28 cellular contexts compared by ENCODE assay signal in the genomic region with DNA sequence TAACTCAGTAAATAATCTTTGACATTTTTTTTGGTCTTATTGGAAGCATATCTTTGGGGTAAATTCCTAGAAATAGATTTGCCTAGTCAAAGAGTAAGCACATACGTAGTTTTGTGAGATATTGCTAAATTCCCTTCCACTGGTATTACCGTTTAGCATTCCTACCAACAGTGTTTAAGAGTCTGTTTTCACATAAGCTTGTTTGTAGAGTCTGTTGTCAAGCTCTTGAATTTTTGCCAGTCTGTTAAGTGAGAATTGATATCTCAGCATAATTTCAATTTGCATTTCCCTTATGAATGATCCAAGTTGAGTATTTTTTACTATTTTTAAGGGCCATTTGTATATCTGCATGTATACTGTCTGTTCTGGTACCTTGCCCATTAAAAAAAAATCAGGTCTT. TPM values are rescaled to one million over a fixed set of nuclear protein-coding genes. Genes with fewer than 3 reads are reported as not detected.
"Had no signal": no experiment of that assay in that cellular context is flagged by ENCODE, and none has a peak within 500 bp of the region (broad histone marks: within the 10 kb centered on the region; RNA-seq: fewer than 3 reads in every experiment).

No MANE protein-coding gene starts in this region.

- H3K27me3 Mint-ChIP-seq: activated B cell treated with CpG ODN at 0.5 μM for 24 hours; activated naive CD8-positive, alpha-beta T cell treated with anti-CD3 and anti-CD28 coated beads, Interleukin-2, amount 50 U/mL, for 24 hours; dendritic cell treated with granulocyte-macrophage colony-stimulating factor and Interleukin-4, amounts not matched to agents 40 ng/mL and 50 ng/mL, for 4 days; stimulated activated naive CD8-positive, alpha-beta T cell treated with anti-CD3 and anti-CD28 coated beads, Interleukin-15, Interleukin-2, amounts not matched to agents 100 ng/mL and 50 ng/mL, for 24 hours had no signal

- ATAC-seq: activated naive CD8-positive, alpha-beta T cell treated with anti-CD3 and anti-CD28 coated beads, Interleukin-2, amount 50 U/mL, for 24 hours; left ventricle myocardium superior; natural killer cell; psoas muscle had no signal

- H3K4me3 Mint-ChIP-seq: activated B cell treated with CpG ODN at 0.5 μM for 24 hours; activated naive CD8-positive, alpha-beta T cell treated with anti-CD3 and anti-CD28 coated beads, Interleukin-2, amount 50 U/mL, for 24 hours; dendritic cell treated with granulocyte-macrophage colony-stimulating factor and Interleukin-4, amounts not matched to agents 40 ng/mL and 50 ng/mL, for 4 days; natural killer cell; stimulated activated naive CD8-positive, alpha-beta T cell treated with anti-CD3 and anti-CD28 coated beads, Interleukin-15, Interleukin-2, amounts not matched to agents 100 ng/mL and 50 ng/mL, for 24 hours; T-helper 1 cell treated with Interleukin-12 subunit alpha and Interleukin-12 subunit beta and Interleukin-4 antibody, amounts not matched to agents 30 μg/mL and 1 μg/mL, for 36 hours had no signal

- H3K9me3 ChIP-seq: psoas muscle, right atrium auricular region, thyroid gland had no signal

- H3K27ac ChIP-seq: brain microvascular endothelial cell, psoas muscle, right atrium auricular region, skin epidermis, thyroid gland had no signal

- H3K36me3 ChIP-seq: thyroid gland had no signal

- H3K4me3 ChIP-seq: psoas muscle, right atrium auricular region, skin epidermis, thyroid gland had no signal

- H3K9me3 Mint-ChIP-seq: activated B cell treated with CpG ODN at 0.5 μM for 24 hours, natural killer cell had no signal

- DNase-seq: activated B cell treated with CpG ODN at 0.5 μM for 24 hours; activated CD4-positive, alpha-beta T cell treated with anti-CD3 and anti-CD28 coated beads for 4 hours; activated CD4-positive, alpha-beta T cell treated with anti-CD3 and anti-CD28 coated beads, Interleukin-2, amount 50 U/mL, for 48 hours; activated CD8-positive, alpha-beta memory T cell treated with anti-CD3 and anti-CD28 coated beads, Interleukin-2, amount 50 U/mL, for 48 hours; activated effector memory CD4-positive, alpha-beta T cell treated with Interleukin-2 at 50 U/mL for 16 hours; activated naive CD4-positive, alpha-beta T cell treated with anti-CD3 and anti-CD28 coated beads, Interleukin-2, amount 50 U/mL, for 16 hours; activated naive CD8-positive, alpha-beta T cell treated with anti-CD3 and anti-CD28 coated beads, Interleukin-2, amount 50 U/mL, for 24 hours; activated T-cell treated with anti-CD3 and anti-CD28 coated beads, Interleukin-2, amount 50 U/mL, for 48 hours; anterior cingulate cortex; brain microvascular endothelial cell; caudate nucleus; effector CD4-positive, alpha-beta T cell; hippocampal formation; left ventricle myocardium superior; midbrain; natural killer cell; psoas muscle; stimulated activated CD4-positive, alpha-beta T cell treated with anti-CD3 and anti-CD28 coated beads, Interleukin-1b, Interleukin-23, amount 100 ng/mL, for 48 hours; substantia nigra; T1000; thyroid gland had no signal

- H3K4me1 ChIP-seq: thyroid gland had no signal

- H3K4me1 Mint-ChIP-seq: activated B cell treated with CpG ODN at 0.5 μM for 24 hours had no signal

- H3K27me3 ChIP-seq: brain microvascular endothelial cell, right atrium auricular region, thyroid gland had no signal

- H3K27ac Mint-ChIP-seq: activated B cell treated with CpG ODN at 0.5 μM for 24 hours; activated naive CD8-positive, alpha-beta T cell treated with anti-CD3 and anti-CD28 coated beads, Interleukin-2, amount 50 U/mL, for 24 hours; dendritic cell treated with granulocyte-macrophage colony-stimulating factor and Interleukin-4, amounts not matched to agents 40 ng/mL and 50 ng/mL, for 4 days; natural killer cell; stimulated activated naive CD8-positive, alpha-beta T cell treated with anti-CD3 and anti-CD28 coated beads, Interleukin-15, Interleukin-2, amounts not matched to agents 100 ng/mL and 50 ng/mL, for 24 hours; T-helper 1 cell treated with Interleukin-12 subunit alpha and Interleukin-12 subunit beta and Interleukin-4 antibody, amounts not matched to agents 30 μg/mL and 1 μg/mL, for 36 hours had no signal

RNA-seq across cellular contexts. Expression of gene ADCY10, which starts 59.9 kb away (rescaled TPM):
- total RNA-seq: activated CD8-positive, alpha-beta memory T cell treated with anti-CD3 and anti-CD28 coated beads for 36 hours; epithelial cell of proximal tubule had no signal
